11 cellular contexts compared by ENCODE assay signal in genomic region chr17:73312887-73313286, GRCh38. TPM values are rescaled to one million over a fixed set of nuclear protein-coding genes. Genes with fewer than 3 reads are reported as not detected.
DNase-seq lines count a peak whose midpoint lies in the region; ATAC-seq, FAIRE-seq and TF ChIP-seq lines count a peak whose summit lies in the region.
"Not testable (repeated sequence)": the region's sequence is repeated elsewhere in the genome, so short reads cannot be mapped to it uniquely, and the experiment has no call there.
"Had no signal": no experiment of that assay in that cellular context is flagged by ENCODE, and none has a peak within 500 bp of the region (broad histone marks: within the 10 kb centered on the region; RNA-seq: fewer than 3 reads in every experiment).

No MANE protein-coding gene starts in this region.

- TF ChIP-seq POLR2A in esophagus squamous epithelium (IDR thresholded peaks at IDR 0.05): not testable (repeated sequence)

- not testable (repeated sequence) for FAIRE-seq in astrocyte (lab: Jason Lieb, UNC)

- not testable (repeated sequence) for ATAC-seq in lung (ENCODE audit: insufficient read depth, low FRiP score)

- not testable (repeated sequence) for H4K20me1 ChIP-seq in astrocyte (ENCODE audit: insufficient read depth, low read length)

- not testable (repeated sequence) for H3K9me3 Mint-ChIP-seq in T-helper 1 cell treated with Interleukin-12 subunit alpha and Interleukin-12 subunit beta and Interleukin-4 antibody, amounts not matched to agents 30 μg/mL and 1 μg/mL, for 36 hours; astrocyte (ENCODE audit: unreplicated experiment); osteocyte (ENCODE audit: unreplicated experiment); stimulated activated naive CD8-positive, alpha-beta T cell treated with anti-CD3 and anti-CD28 coated beads, Interleukin-15, Interleukin-2, amounts not matched to agents 100 ng/mL and 50 ng/mL, for 24 hours

- intact Hi-C loops in esophagus squamous epithelium (cut with DNase I): not testable (repeated sequence)

- peaks cover 28% of the 10 kb centered on the region for H3K79me2 ChIP-seq in astrocyte (ENCODE audit: insufficient read depth, low read length)

- H3K9ac ChIP-seq in HUES64 (ENCODE audit: low read depth, low read length); astrocyte (ENCODE audit: low read length): not testable (repeated sequence)

- H3K4me3 ChIP-seq in HUES64 (ENCODE audit: low read length): peak overlapping the region; percentile 94; the same call in 1 of the 2 replicates
- not testable (repeated sequence) for H3K4me3 ChIP-seq in astrocyte (ENCODE audit: insufficient read depth, low read depth, low read length); esophagus squamous epithelium; lung

- H3K4me3 Mint-ChIP-seq in T-helper 1 cell treated with Interleukin-12 subunit alpha and Interleukin-12 subunit beta and Interleukin-4 antibody, amounts not matched to agents 30 μg/mL and 1 μg/mL, for 36 hours: peak overlapping the region; percentile 17
- not testable (repeated sequence) for H3K4me3 Mint-ChIP-seq in astrocyte (ENCODE audit: unreplicated experiment); osteocyte (ENCODE audit: unreplicated experiment)
- H3K4me3 Mint-ChIP-seq in stimulated activated naive CD8-positive, alpha-beta T cell treated with anti-CD3 and anti-CD28 coated beads, Interleukin-15, Interleukin-2, amounts not matched to agents 100 ng/mL and 50 ng/mL, for 24 hours: peak overlapping the region; percentile 82

- peaks cover 28% of the 10 kb centered on the region for H3K4me1 ChIP-seq in HUES64 (ENCODE audit: insufficient read depth, low read length)
- peaks cover 20% of the 10 kb centered on the region for H3K4me1 ChIP-seq in astrocyte (ENCODE audit: insufficient read depth, low read length)
- H3K4me1 ChIP-seq in esophagus squamous epithelium: peaks cover 30 to 80% (median 50%) of the 10 kb centered on the region in 3 donors
- H3K4me1 ChIP-seq in lung (ENCODE audit: control insufficient read depth in 2 of 2, insufficient read depth in 2 of 2, low read length in 2 of 2): not testable (repeated sequence)

- TF ChIP-seq CTCF in C4-2B (conservative IDR thresholded peaks at IDR 0.05); astrocyte (IDR thresholded peaks at IDR 0.05; ENCODE audit: insufficient read depth, low read depth, low read length); esophagus squamous epithelium (IDR thresholded peaks at IDR 0.05); lung (IDR thresholded peaks at IDR 0.05; ENCODE audit: control extremely low read depth, extremely low read depth); osteocyte (IDR thresholded peaks at IDR 0.05): not testable (repeated sequence)

- WGBS in HUES64: 34% methylated on average over 9 of the region's 11 CpGs
- WGBS in esophagus squamous epithelium, 2 donors: 75 to 85% methylated on average over 8 to 10 of the region's 11 CpGs
- WGBS in lung, 2 donors: 68 to 76% methylated on average over 11 of the region's 11 CpGs

- peak overlapping the region; percentile 96 for H3K4me2 ChIP-seq in astrocyte (ENCODE audit: low read length)

- H3K27me3 ChIP-seq in HUES64 (ENCODE audit: insufficient read depth, low read length): peaks cover 13% of the 10 kb centered on the region
- H3K27me3 ChIP-seq in astrocyte (ENCODE audit: insufficient read depth, low read length); esophagus squamous epithelium; lung (ENCODE audit: control insufficient read depth, insufficient read depth): not testable (repeated sequence)

- not testable (repeated sequence) for H3K36me3 Mint-ChIP-seq in T-helper 1 cell treated with Interleukin-12 subunit alpha and Interleukin-12 subunit beta and Interleukin-4 antibody, amounts not matched to agents 30 μg/mL and 1 μg/mL, for 36 hours (ENCODE audit: low read depth); astrocyte (ENCODE audit: low read depth, unreplicated experiment); osteocyte (ENCODE audit: unreplicated experiment); stimulated activated naive CD8-positive, alpha-beta T cell treated with anti-CD3 and anti-CD28 coated beads, Interleukin-15, Interleukin-2, amounts not matched to agents 100 ng/mL and 50 ng/mL, for 24 hours (ENCODE audit: low read depth)

- H2AFZ ChIP-seq in astrocyte (ENCODE audit: low read depth, low read length): peak overlapping the region; percentile 89

- not testable (repeated sequence) for H3K36me3 ChIP-seq in HUES64 (ENCODE audit: insufficient read depth, low read length); astrocyte (ENCODE audit: insufficient read depth, low read length); esophagus squamous epithelium; lung (ENCODE audit: control insufficient read depth in 2 of 2, insufficient read depth in 2 of 2, low read length in 2 of 2)

- H3K9me3 ChIP-seq in HUES64 (ENCODE audit: insufficient read depth, low read depth, low read length); astrocyte (ENCODE audit: insufficient read depth, low read depth, low read length); esophagus squamous epithelium; lung (ENCODE audit: control insufficient read depth in 2 of 2, insufficient read depth in 1 of 2, low read length in 1 of 2): not testable (repeated sequence)

- not testable (repeated sequence) for H3K4me1 Mint-ChIP-seq in T-helper 1 cell treated with Interleukin-12 subunit alpha and Interleukin-12 subunit beta and Interleukin-4 antibody, amounts not matched to agents 30 μg/mL and 1 μg/mL, for 36 hours (ENCODE audit: low read depth)
- H3K4me1 Mint-ChIP-seq in astrocyte (ENCODE audit: low read depth, unreplicated experiment) (peaks cover 15% of the 10 kb centered on the region), osteocyte (ENCODE audit: unreplicated experiment) (peaks cover 36% of the 10 kb centered on the region)
- H3K4me1 Mint-ChIP-seq in stimulated activated naive CD8-positive, alpha-beta T cell treated with anti-CD3 and anti-CD28 coated beads, Interleukin-15, Interleukin-2, amounts not matched to agents 100 ng/mL and 50 ng/mL, for 24 hours (ENCODE audit: low read depth): peaks cover 22% of the 10 kb centered on the region

- H3K27me3 Mint-ChIP-seq in T-helper 1 cell treated with Interleukin-12 subunit alpha and Interleukin-12 subunit beta and Interleukin-4 antibody, amounts not matched to agents 30 μg/mL and 1 μg/mL, for 36 hours (ENCODE audit: low read depth): peaks cover 16% of the 10 kb centered on the region
- H3K27me3 Mint-ChIP-seq in astrocyte (ENCODE audit: low read depth, unreplicated experiment): peaks cover 13% of the 10 kb centered on the region
- H3K27me3 Mint-ChIP-seq in osteocyte (ENCODE audit: unreplicated experiment); stimulated activated naive CD8-positive, alpha-beta T cell treated with anti-CD3 and anti-CD28 coated beads, Interleukin-15, Interleukin-2, amounts not matched to agents 100 ng/mL and 50 ng/mL, for 24 hours: not testable (repeated sequence)

- H3K27ac Mint-ChIP-seq in T-helper 1 cell treated with Interleukin-12 subunit alpha and Interleukin-12 subunit beta and Interleukin-4 antibody, amounts not matched to agents 30 μg/mL and 1 μg/mL, for 36 hours; astrocyte (ENCODE audit: unreplicated experiment); stimulated activated naive CD8-positive, alpha-beta T cell treated with anti-CD3 and anti-CD28 coated beads, Interleukin-15, Interleukin-2, amounts not matched to agents 100 ng/mL and 50 ng/mL, for 24 hours: not testable (repeated sequence)
- H3K27ac Mint-ChIP-seq in osteocyte (ENCODE audit: unreplicated experiment): peak overlapping the region; percentile 83

- DNase-seq in astrocyte (ENCODE audit: low read depth); esophagus squamous epithelium (lab: John Stamatoyannopoulos, UW); lung (ENCODE audit: low spot score); osteocyte (ENCODE audit: extremely low spot score, unreplicated experiment): not testable (repeated sequence)

- H3K27ac ChIP-seq in C4-2B: peak overlapping the region; percentile 99
- H3K27ac ChIP-seq in HUES64 (ENCODE audit: low read depth, low read length): peak overlapping the region; percentile 68; the same call in 1 of the 2 replicates
- H3K27ac ChIP-seq in astrocyte (ENCODE audit: low read depth, low read length): not testable (repeated sequence)
- H3K27ac ChIP-seq in esophagus squamous epithelium: peak overlapping the region; percentile 96 to 100 (median 100)
- H3K27ac ChIP-seq in lung (ENCODE audit: low read depth in 1 of 2, low read length in 1 of 2): peak overlapping the region; percentile 99

RNA-seq across cellular contexts. Expression of gene CDC42EP4, which starts 1.1 kb away (rescaled TPM):
- 16.1 TPM for polyA plus RNA-seq in HUES64 (2013, experiment 1 of 2)
- 20.4 TPM for polyA plus RNA-seq in HUES64 (2013, experiment 2 of 2)
- total RNA-seq in astrocyte: 13.0 and 15.8 TPM in 2 replicates
- total RNA-seq in esophagus squamous epithelium: 10 to 100 TPM; 45.1 to 63.9 (median 52.9) TPM
- total RNA-seq in lung: 10 to 100 TPM; 52.0 to 56.2 TPM
- polyA plus RNA-seq in lung: 10 to 100 TPM; 18.6 to 52.2 TPM
- 32.0 and 32.7 TPM in 2 replicates for total RNA-seq in osteocyte

RNA-seq across cellular contexts. Expression of gene CPSF4L, which starts 51.2 kb away (rescaled TPM):
- not detected for polyA plus RNA-seq in HUES64 (2013, experiment 1 of 2)
- not detected for polyA plus RNA-seq in HUES64 (2013, experiment 2 of 2)
- total RNA-seq in astrocyte: not detected in 2 replicates
- not detected for total RNA-seq in esophagus squamous epithelium
- not detected for total RNA-seq in lung
- not detected for polyA plus RNA-seq in lung
- total RNA-seq in osteocyte: not detected in 2 replicates
- total RNA-seq: Calu3, NCI-H460 had no signal
- polyA plus RNA-seq: AG04450 had no signal
